ENCODE assay signal across 22 cellular contexts in genomic region chr6:8400663-8401062, GRCh38.
"Had no signal": no experiment of that assay in that cellular context is flagged by ENCODE, and none has a peak within 500 bp of the region (broad histone marks: within the 10 kb centered on the region; RNA-seq: fewer than 3 reads in every experiment).

No MANE protein-coding gene starts in this region.

- H2AFZ ChIP-seq: parathyroid adenoma had no signal

- H3K79me2 ChIP-seq: parathyroid adenoma had no signal

- ATAC-seq: esophagus mucosa; gastrocnemius medialis; psoas muscle; right lobe of liver; stimulated activated memory B cell treated with anti-CD40 and anti-IgM and Interleukin-4, amounts not matched to agents 10 μg/mL and 1 μg/mL and 100 μg/mL, for 72 hours had no signal

- H3K4me1 Mint-ChIP-seq: naive B cell; nephron; stimulated activated memory B cell treated with anti-CD40 and anti-IgM and Interleukin-4, amounts not matched to agents 10 μg/mL and 1 μg/mL and 100 μg/mL, for 72 hours had no signal

- H3K27me3 Mint-ChIP-seq: naive B cell; stimulated activated memory B cell treated with anti-CD40 and anti-IgM and Interleukin-4, amounts not matched to agents 10 μg/mL and 1 μg/mL and 100 μg/mL, for 72 hours; stimulated activated naive CD8-positive, alpha-beta T cell treated with anti-CD3 and anti-CD28 coated beads, Interleukin-15, Interleukin-2, amounts not matched to agents 100 ng/mL and 50 ng/mL, for 24 hours had no signal

- DNase-seq: cortex of kidney; dorsolateral prefrontal cortex; effector CD8-positive, alpha-beta T cell; gastrocnemius medialis; islet precursor cell; left ventricle myocardium inferior; mesendoderm; naive B cell; occipital lobe; psoas muscle; retina; right lobe of liver; stimulated activated CD4-positive, alpha-beta T cell treated with anti-CD3 and anti-CD28 coated beads, Interleukin-4, amount 100 ng/mL, for 24 hours; tibial artery; upper lobe of left lung; uterus had no signal

- H3K27ac ChIP-seq: dorsolateral prefrontal cortex, gastrocnemius medialis, left ventricle myocardium inferior, parathyroid adenoma, psoas muscle, right lobe of liver, tibial artery, upper lobe of left lung, uterus had no signal

- H3K9me3 Mint-ChIP-seq: nephron had no signal

- H3K27me3 ChIP-seq: dorsolateral prefrontal cortex, gastrocnemius medialis, right lobe of liver, tibial artery, upper lobe of left lung, uterus had no signal

- H3K27ac Mint-ChIP-seq: naive B cell; nephron; stimulated activated memory B cell treated with anti-CD40 and anti-IgM and Interleukin-4, amounts not matched to agents 10 μg/mL and 1 μg/mL and 100 μg/mL, for 72 hours; stimulated activated naive CD8-positive, alpha-beta T cell treated with anti-CD3 and anti-CD28 coated beads, Interleukin-15, Interleukin-2, amounts not matched to agents 100 ng/mL and 50 ng/mL, for 24 hours had no signal

- H3K4me3 Mint-ChIP-seq: naive B cell; nephron; stimulated activated memory B cell treated with anti-CD40 and anti-IgM and Interleukin-4, amounts not matched to agents 10 μg/mL and 1 μg/mL and 100 μg/mL, for 72 hours; stimulated activated naive CD8-positive, alpha-beta T cell treated with anti-CD3 and anti-CD28 coated beads, Interleukin-15, Interleukin-2, amounts not matched to agents 100 ng/mL and 50 ng/mL, for 24 hours had no signal

- H3K9me3 ChIP-seq: gastrocnemius medialis, psoas muscle, right lobe of liver, tibial artery, upper lobe of left lung, uterus had no signal

- H3K4me3 ChIP-seq: dorsolateral prefrontal cortex, gastrocnemius medialis, left ventricle myocardium inferior, lung, psoas muscle, right lobe of liver, tibial artery, upper lobe of left lung, uterus had no signal

- H3K9ac ChIP-seq: parathyroid adenoma had no signal

- H3K4me1 ChIP-seq: gastrocnemius medialis, left ventricle myocardium inferior, parathyroid adenoma, psoas muscle, right lobe of liver, tibial artery, upper lobe of left lung, uterus had no signal

- H3K36me3 ChIP-seq: gastrocnemius medialis, right lobe of liver, upper lobe of left lung, uterus had no signal
